ENCODE assay signal across 8 cellular contexts in the genomic region with DNA sequence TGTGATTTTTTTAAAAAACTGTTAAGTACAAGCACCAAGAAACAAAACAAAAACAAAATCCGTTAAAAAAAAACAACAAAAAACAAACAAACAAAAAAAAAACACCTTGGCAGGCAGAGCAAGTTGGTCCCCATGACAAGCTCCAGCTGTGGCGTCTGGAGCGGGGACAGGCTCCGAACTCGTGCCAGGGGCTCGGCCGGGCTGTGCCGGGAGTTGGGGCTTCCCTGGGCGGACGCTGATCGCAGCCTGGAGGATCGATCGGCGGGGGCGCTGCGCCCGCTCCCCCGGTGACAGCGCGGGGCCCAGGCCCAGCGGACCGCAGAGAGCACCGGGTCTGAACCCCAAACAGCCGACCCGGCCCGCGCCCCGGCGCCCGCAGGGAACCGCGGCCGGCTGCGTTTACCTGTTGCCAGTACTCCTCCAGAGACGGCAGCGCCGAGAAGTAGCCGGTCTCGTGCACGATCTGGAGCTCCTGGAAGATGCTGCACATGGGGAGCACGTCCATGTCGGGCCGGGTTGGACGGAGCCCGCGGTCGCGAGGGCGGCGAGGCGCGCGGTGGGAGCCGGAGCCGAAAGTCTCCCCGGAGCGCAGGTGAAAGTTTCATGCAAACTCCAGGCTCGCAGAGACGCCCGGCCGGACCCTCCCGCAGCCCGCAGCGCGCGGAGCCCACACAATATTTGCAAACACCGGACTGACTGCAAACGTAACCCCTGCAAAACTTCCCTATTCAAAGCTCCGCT. TPM values are rescaled to one million over a fixed set of nuclear protein-coding genes. Genes with fewer than 3 reads are reported as not detected.
DNase-seq lines count a peak whose midpoint lies in the region; ATAC-seq and TF ChIP-seq lines count a peak whose summit lies in the region.

Gene KLF6, minus strand, starts transcription at position 700 of the 741 bp plus-strand sequence. Its CDS starts 195 bp downstream, at position 505.

- peaks cover 38 to 61% of the 10 kb centered on the region in 2 donors for H3K4me1 Mint-ChIP-seq in stimulated activated naive B cell treated with anti-CD40 and anti-IgM and Interleukin-4, amounts not matched to agents 10 μg/mL and 1 μg/mL and 100 μg/mL, for 72 hours

- peak within 1 kb of the TSS; percentile 100 for H3K27ac Mint-ChIP-seq in stimulated activated naive B cell treated with anti-CD40 and anti-IgM and Interleukin-4, amounts not matched to agents 10 μg/mL and 1 μg/mL and 100 μg/mL, for 72 hours

- ATAC-seq in HG02642 (IDR thresholded peaks at IDR 0.05; ENCODE audit: poor library complexity, unreplicated experiment) = peak; percentile 50
- peak; percentile 7 for ATAC-seq in left lobe of liver
- peak; percentile 1 to 2 for ATAC-seq in stimulated activated naive B cell treated with anti-CD40 and anti-IgM and Interleukin-4, amounts not matched to agents 10 μg/mL and 1 μg/mL and 100 μg/mL, for 72 hours (replicated peaks)

- no peaks in the 10 kb centered on the region for H3K27me3 Mint-ChIP-seq in stimulated activated naive B cell treated with anti-CD40 and anti-IgM and Interleukin-4, amounts not matched to agents 10 μg/mL and 1 μg/mL and 100 μg/mL, for 72 hours

- peaks cover 58 to 66% of the 10 kb centered on the region in 2 donors for H3K36me3 Mint-ChIP-seq in stimulated activated naive B cell treated with anti-CD40 and anti-IgM and Interleukin-4, amounts not matched to agents 10 μg/mL and 1 μg/mL and 100 μg/mL, for 72 hours

- peak within 1 kb of the TSS; percentile 99 for H3K4me3 ChIP-seq in choroid plexus epithelial cell (ENCODE audit: low read depth, low read length)

- TF ChIP-seq CTCF in choroid plexus epithelial cell (conservative IDR thresholded peaks at IDR 0.05; ENCODE audit: low read depth, low read length) = no peak

- peaks cover 0 to 2% of the 10 kb centered on the region in 2 donors for H3K9me3 Mint-ChIP-seq in stimulated activated naive B cell treated with anti-CD40 and anti-IgM and Interleukin-4, amounts not matched to agents 10 μg/mL and 1 μg/mL and 100 μg/mL, for 72 hours

- peak; percentile 62 for DNase-seq in NCI-H2227 (lab: John Stamatoyannopoulos, UW; ENCODE audit: unreplicated experiment)
- DNase-seq in NCI-H2227 treated with DMSO at 0.1 percent for 48 hours (lab: John Stamatoyannopoulos, UW) = no peak
- DNase-seq in RKO (ENCODE audit: low spot score) = peak; percentile 57
- peak; percentile 56 for DNase-seq in choroid plexus epithelial cell (ENCODE audit: low read depth)
- no peak for DNase-seq in left lobe of liver (ENCODE audit: low spot score)
- no peak for DNase-seq in stimulated activated naive B cell treated with anti-CD40 and anti-IgM and Interleukin-4, amounts not matched to agents 10 μg/mL and 1 μg/mL and 100 μg/mL, for 72 hours
- no peak for DNase-seq in AG08395 (ENCODE audit: low spot score)

- H3K4me3 Mint-ChIP-seq in stimulated activated naive B cell treated with anti-CD40 and anti-IgM and Interleukin-4, amounts not matched to agents 10 μg/mL and 1 μg/mL and 100 μg/mL, for 72 hours = peak within 1 kb of the TSS; percentile 89 to 94

RNA-seq across cellular contexts. Expression of gene KLF6, which starts in this region (rescaled TPM):
- total RNA-seq in left lobe of liver = 27.3 TPM

Comparison
In these comparisons a context has a peak if more than half of its experiments do, and no peak if none do; other contexts are left out.
1. DNase-seq: peak in NCI-H2227 (single experiment), RKO (single experiment) and choroid plexus epithelial cell (single experiment); none in NCI-H2227 treated with DMSO at 0.1 percent for 48 hours (single experiment), left lobe of liver (single experiment), stimulated activated naive B cell treated with anti-CD40 and anti-IgM and Interleukin-4, amounts not matched to agents 10 μg/mL and 1 μg/mL and 100 μg/mL, for 72 hours (single experiment) and AG08395 (single experiment).
2. Peak in every context shown above with its lines, with median percentiles within 50 percentile points of each other: ATAC-seq.